Comparison of ENCODE assay signal across 17 cellular contexts in genomic region chr20:33671573-33672288, GRCh38. TPM values are rescaled to one million over a fixed set of nuclear protein-coding genes. Genes with fewer than 3 reads are reported as not detected.
A peak's percentile ranks its signal among the peaks of the same experiment; 100 is the strongest.
DNase-seq lines count a peak whose midpoint lies in the region; ATAC-seq and TF ChIP-seq lines count a peak whose summit lies in the region.
"Had no signal": no experiment of that assay in that cellular context is flagged by ENCODE, and none has a peak within 500 bp of the region (broad histone marks: within the 10 kb centered on the region; RNA-seq: fewer than 3 reads in every experiment).

No MANE protein-coding gene starts in this region.

- no peak overlapping the region for H3K4me2 ChIP-seq in mammary epithelial cell (ENCODE audit: insufficient read depth, low read depth, low read length)

- no peak for ATAC-seq in T-helper 17 cell
- no peak for ATAC-seq in lower lobe of right lung
- ATAC-seq in upper lobe of right lung: no peak
- no peak for ATAC-seq in HG02885 (IDR thresholded peaks at IDR 0.05; ENCODE audit: poor library complexity, unreplicated experiment)

- H4K20me1 ChIP-seq in mammary epithelial cell (ENCODE audit: insufficient read depth, low read length): no peaks in the 10 kb centered on the region

- in situ Hi-C loops in mammary epithelial cell (cut with MboI; ENCODE audit: low sequenced_read_pairs in 2 of 2): no loop called here

- POLR2A ChIA-PET in MCF 10A (lab: Yijun Ruan, JAX): interaction anchor here (0.6 to 1.3 kb wide), 2 partner anchors 118 to 271 kb away, joined by 3 read pairs; no protein-coding TSS in a partner anchor

- 97% methylated on average over 7 of the region's 8 CpGs for WGBS in mammary epithelial cell (ENCODE audit: low coverage, missing lambda C conversion rate)

- DNase-seq in MCF 10A (ENCODE audit: unreplicated experiment) (no peak), mammary epithelial cell (no peak), T-helper 17 cell (no peak), lower lobe of right lung (no peak), upper lobe of right lung (no peak), SIG-M5 (lab: John Stamatoyannopoulos, UW) (no peak), MG63 (no peak)
- DNase-seq: activated CD4-positive, alpha-beta T cell treated with anti-CD3 and anti-CD28 coated beads for 48 hours; activated effector memory CD4-positive, alpha-beta T cell treated with Interleukin-2 at 50 U/mL for 16 hours; brain microvascular endothelial cell; DND-41; effector CD4-positive, alpha-beta T cell; foreskin fibroblast; mesendoderm; NCI-H1092; transverse colon had no signal

- H3K9ac ChIP-seq in mammary epithelial cell (ENCODE audit: insufficient read depth, low read length): no peak overlapping the region

- H3K27me3 Mint-ChIP-seq in MCF 10A (ENCODE audit: insufficient read depth, unreplicated experiment) (no peaks in the 10 kb centered on the region), T-helper 17 cell (no peaks in the 10 kb centered on the region)

- intact Hi-C loops in MCF 10A (cut with micrococcal nuclease): no loop called here
- intact Hi-C loops in mammary epithelial cell (cut with micrococcal nuclease): loop anchor here (5.0 kb wide), 1 partner anchor 61 kb away; the partner anchor contains the start of gene ZNF341
- intact Hi-C loops in lower lobe of right lung (cut with DNase I): no loop called here
- intact Hi-C loops in upper lobe of right lung (cut with DNase I): no loop called here

- no peak for TF ChIP-seq CTCF in MCF 10A (IDR thresholded peaks at IDR 0.05; ENCODE audit: unreplicated experiment)
- TF ChIP-seq CTCF in mammary epithelial cell (conservative IDR thresholded peaks at IDR 0.05 in 1 of 2, IDR thresholded peaks at IDR 0.05 in 1 of 2; ENCODE audit: extremely low read depth in 1 of 2, insufficient read depth in 1 of 2, low read depth in 1 of 2, low read length in 2 of 2): no peak
- TF ChIP-seq CTCF in lower lobe of right lung (IDR thresholded peaks at IDR 0.05): no peak
- no peak for TF ChIP-seq CTCF in upper lobe of right lung (IDR thresholded peaks at IDR 0.05)

- no peak overlapping the region for H3K4me3 ChIP-seq in mammary epithelial cell (replicated peaks in 1 of 3; ENCODE audit: insufficient read depth in 1 of 3, low read depth in 2 of 3, low read length in 3 of 3)
- peak overlapping the region; percentile 67 for H3K4me3 ChIP-seq in lower lobe of right lung
- peak overlapping the region; percentile 66 for H3K4me3 ChIP-seq in upper lobe of right lung
- no peak overlapping the region for H3K4me3 ChIP-seq in MG63

- BruUV-seq in MCF 10A (replicated peaks; lab: Mats Ljungman, UMichigan): TSS peak; percentile 28
- BruUV-seq in mammary epithelial cell (replicated peaks; lab: Mats Ljungman, UMichigan): no TSS peak

- CTCF ChIA-PET in MCF 10A (lab: Yijun Ruan, JAX) (interaction anchor here (0.6 to 7.0 kb wide), 4 partner anchors 11 to 457 kb away, joined by 3 to 53 read pairs (median 3); no protein-coding TSS in a partner anchor), mammary epithelial cell (lab: Charles Lee; ENCODE audit: low non-redundant PET) (no interaction called here)

- dilution Hi-C loops in mammary epithelial cell (cut with HindIII; ENCODE audit: low sequenced_read_pairs): loop anchor here (10.0 kb wide), 1 partner anchor 67 kb away; no protein-coding TSS in a partner anchor

- H3K36me3 Mint-ChIP-seq in MCF 10A (ENCODE audit: insufficient read depth, unreplicated experiment): peaks cover 12% of the 10 kb centered on the region
- peaks cover under 1% of the 10 kb centered on the region for H3K36me3 Mint-ChIP-seq in T-helper 17 cell (ENCODE audit: low read depth)

- no peaks in the 10 kb centered on the region for H3K79me2 ChIP-seq in mammary epithelial cell (ENCODE audit: insufficient read depth, low read length)

- H3K4me1 ChIP-seq in mammary epithelial cell (ENCODE audit: insufficient read depth, low read length) (peaks cover 31% of the 10 kb centered on the region), lower lobe of right lung (peaks cover 54% of the 10 kb centered on the region), upper lobe of right lung (peaks cover 29% of the 10 kb centered on the region)

- H3K4me1 Mint-ChIP-seq in MCF 10A (ENCODE audit: insufficient read depth, unreplicated experiment) (peaks cover 20% of the 10 kb centered on the region), T-helper 17 cell (peaks cover 26% of the 10 kb centered on the region)

- no peaks in the 10 kb centered on the region for H3K27me3 ChIP-seq in mammary epithelial cell (ENCODE audit: insufficient read depth, low read length)
- H3K27me3 ChIP-seq in lower lobe of right lung (ENCODE audit: low read depth): no peaks in the 10 kb centered on the region
- H3K27me3 ChIP-seq in upper lobe of right lung: no peaks in the 10 kb centered on the region
- H3K27me3 ChIP-seq in MG63: no peaks in the 10 kb centered on the region
- H3K27me3 ChIP-seq: brain microvascular endothelial cell, transverse colon had no signal

- H2AFZ ChIP-seq in mammary epithelial cell (ENCODE audit: low read depth, low read length): no peak overlapping the region

- H3K36me3 ChIP-seq in mammary epithelial cell (ENCODE audit: insufficient read depth, low read length) (no peaks in the 10 kb centered on the region), lower lobe of right lung (peaks cover 15% of the 10 kb centered on the region), upper lobe of right lung (peaks cover 16% of the 10 kb centered on the region), MG63 (peaks cover 13% of the 10 kb centered on the region)
- H3K36me3 ChIP-seq: brain microvascular endothelial cell had no signal

- H3K27ac ChIP-seq in mammary epithelial cell (ENCODE audit: insufficient read depth, low read depth, low read length) (no peak overlapping the region), lower lobe of right lung (no peak overlapping the region), upper lobe of right lung (no peak overlapping the region)
- H3K27ac ChIP-seq: brain microvascular endothelial cell had no signal

- H3K27ac Mint-ChIP-seq in MCF 10A (ENCODE audit: low read depth, unreplicated experiment): no peak overlapping the region
- peak overlapping the region; percentile 88 for H3K27ac Mint-ChIP-seq in T-helper 17 cell

- no peaks in the 10 kb centered on the region for H3K9me3 ChIP-seq in mammary epithelial cell (replicated peaks; ENCODE audit: insufficient read depth, low read length)
- no peaks in the 10 kb centered on the region for H3K9me3 ChIP-seq in T-helper 17 cell (ENCODE audit: control insufficient read depth, low read length, poor library complexity, severe bottlenecking)
- H3K9me3 ChIP-seq in lower lobe of right lung: no peaks in the 10 kb centered on the region
- no peaks in the 10 kb centered on the region for H3K9me3 ChIP-seq in upper lobe of right lung
- H3K9me3 ChIP-seq in MG63: no peaks in the 10 kb centered on the region
- H3K9me3 ChIP-seq: transverse colon had no signal

- H3K4me3 Mint-ChIP-seq in MCF 10A (ENCODE audit: unreplicated experiment) (no peak overlapping the region), T-helper 17 cell (no peak overlapping the region)

- no peaks in the 10 kb centered on the region for H3K9me3 Mint-ChIP-seq in MCF 10A (ENCODE audit: unreplicated experiment)

RNA-seq across cellular contexts. Expression of gene NECAB3, which starts 2.5 kb away (rescaled TPM):
- total RNA-seq in MCF 10A (2022) (13.0 and 15.1 TPM in 2 replicates), mammary epithelial cell (10 to 100 TPM; 14.6 to 14.7 TPM), T-helper 17 cell (10 to 100 TPM; 10.2 to 12.2 TPM), lower lobe of right lung (60.3 TPM), upper lobe of right lung (56.2 TPM)
- 5.4 TPM for polyA plus RNA-seq in mammary epithelial cell
- polyA minus RNA-seq in mammary epithelial cell: 2.9 TPM
- 4.4 and 17.4 TPM in 2 replicates for total RNA-seq in MG63 (2014; rRNA removed; shearing (Covaris generic); ENCODE audit: low replicate concordance)

RNA-seq across cellular contexts. Expression of gene ACTL10, which starts 5.0 kb away (rescaled TPM):
- total RNA-seq in MCF 10A (2022) (1.7 and 3.2 TPM in 2 replicates), mammary epithelial cell (1 to 10 TPM; 1.4 to 2.7 TPM), T-helper 17 cell (1 to 10 TPM in 1 of 2 donors, under 1 TPM in 1; 0.89 to 1.2 TPM), lower lobe of right lung (1.3 TPM), upper lobe of right lung (1.3 TPM)
- 0.79 TPM for polyA plus RNA-seq in mammary epithelial cell
- polyA minus RNA-seq in mammary epithelial cell: not detected
- 2.4 and 3.5 TPM in 2 replicates for total RNA-seq in MG63 (2014; rRNA removed; shearing (Covaris generic); ENCODE audit: low replicate concordance)

RNA-seq across cellular contexts. Expression of gene C20orf144, which starts 9.6 kb away (rescaled TPM):
- total RNA-seq in MCF 10A (2022) (0.12 and 0.21 TPM in 2 replicates), mammary epithelial cell (under 1 TPM; under 0.01 to 0.16 TPM), T-helper 17 cell (under 1 TPM; 0.13 to 0.45 TPM), lower lobe of right lung (not detected), upper lobe of right lung (0.23 TPM)
- 0.03 TPM for polyA plus RNA-seq in mammary epithelial cell
- polyA minus RNA-seq in mammary epithelial cell: not detected
- not detected in 2 replicates for total RNA-seq in MG63 (2014; rRNA removed; shearing (Covaris generic); ENCODE audit: low replicate concordance)
- total RNA-seq: transverse colon had no signal

RNA-seq across cellular contexts. Expression of gene E2F1, which starts 14.5 kb away (rescaled TPM):
- total RNA-seq in MCF 10A (2022): 1.4 and 3.7 TPM in 2 replicates
- total RNA-seq in mammary epithelial cell: 10 to 100 TPM in 1 of 2 donors, 1 to 10 TPM in 1; 1.8 to 12.7 TPM
- polyA plus RNA-seq in mammary epithelial cell: 10.3 TPM
- polyA minus RNA-seq in mammary epithelial cell: 10.7 TPM
- 10 to 100 TPM in 1 of 2 donors, 1 to 10 TPM in 1; 2.6 to 11.5 TPM for total RNA-seq in T-helper 17 cell
- 3.9 TPM for total RNA-seq in lower lobe of right lung
- 2.4 TPM for total RNA-seq in upper lobe of right lung
- total RNA-seq in MG63 (2014; rRNA removed; shearing (Covaris generic); ENCODE audit: low replicate concordance): 52.1 and 57.2 TPM in 2 replicates

RNA-seq across cellular contexts. Expression of gene PXMP4, which starts 48.4 kb away (rescaled TPM):
- total RNA-seq in MCF 10A (2022) (3.9 and 5.2 TPM in 2 replicates), mammary epithelial cell (10 to 100 TPM in 1 of 2 donors, 1 to 10 TPM in 1; 8.0 to 11.3 TPM), T-helper 17 cell (1 to 10 TPM; 3.7 to 4.0 TPM), lower lobe of right lung (60.5 TPM), upper lobe of right lung (35.6 TPM)
- 6.5 TPM for polyA plus RNA-seq in mammary epithelial cell
- 2.6 TPM for polyA minus RNA-seq in mammary epithelial cell
- 1.5 and 2.7 TPM in 2 replicates for total RNA-seq in MG63 (2014; rRNA removed; shearing (Covaris generic); ENCODE audit: low replicate concordance)

Comparison
In these comparisons a context has a peak if more than half of its experiments do, and no peak if none do; other contexts are left out.
1. H3K4me3 ChIP-seq: peak in lower lobe of right lung (single experiment) and upper lobe of right lung (single experiment); none in mammary epithelial cell (0 of 3) and MG63 (single experiment).